6 cellular contexts compared by ENCODE assay signal in genomic region chr12:113161415-113162016, GRCh38. TPM values are rescaled to one million over a fixed set of nuclear protein-coding genes. Genes with fewer than 3 reads are reported as not detected.
A peak's percentile ranks its signal among the peaks of the same experiment; 100 is the strongest.
DNase-seq lines count a peak whose midpoint lies in the region; ATAC-seq and FAIRE-seq lines count a peak whose summit lies in the region.

No MANE protein-coding gene starts in this region.

- no peaks in the 10 kb centered on the region for H3K27me3 Mint-ChIP-seq in naive thymus-derived CD4-positive, alpha-beta T cell

- CTCF ChIA-PET in naive thymus-derived CD4-positive, alpha-beta T cell (lab: Charles Lee) = interaction anchor here (1.2 kb wide), 1 partner anchor 63 kb away, joined by 4 read pairs; no protein-coding TSS in a partner anchor

- no peak for ATAC-seq in naive thymus-derived CD4-positive, alpha-beta T cell

- FAIRE-seq in GM19239 (lab: Jason Lieb, UNC) = no peak

- no peak overlapping the region for H3K4me3 Mint-ChIP-seq in naive thymus-derived CD4-positive, alpha-beta T cell

- peaks cover 5% of the 10 kb centered on the region for H3K4me1 ChIP-seq in iPS-15b (ENCODE audit: control insufficient read depth, insufficient read depth, low read length)
- H3K4me1 ChIP-seq in naive thymus-derived CD4-positive, alpha-beta T cell (ENCODE audit: control insufficient read depth in 2 of 2, insufficient read depth in 2 of 2, low read length in 2 of 2) = no peaks in the 10 kb centered on the region

- POLR2A ChIA-PET in naive thymus-derived CD4-positive, alpha-beta T cell (lab: Charles Lee) = interaction anchor here (0.7 kb wide), 1 partner anchor 67 kb away, joined by 3 read pairs; no protein-coding TSS in a partner anchor

- no peak overlapping the region for H3K27ac ChIP-seq in naive thymus-derived CD4-positive, alpha-beta T cell (ENCODE audit: low read depth, low read length)

- DNase-seq in GM19239 (ENCODE audit: insufficient read length, low spot score) (peak; percentile 52), NCI-H524 treated with DMSO at 0.1 percent for 48 hours (lab: John Stamatoyannopoulos, UW) (peak; percentile 7), DMS79 (lab: John Stamatoyannopoulos, UW) (no peak), H4 (ENCODE audit: low spot score) (no peak)
- DNase-seq in naive thymus-derived CD4-positive, alpha-beta T cell = no peak

- peak overlapping the region in 2 of 9 donors; percentile 8 to 37 for H3K27ac Mint-ChIP-seq in naive thymus-derived CD4-positive, alpha-beta T cell

- no peaks in the 10 kb centered on the region for H3K9me3 Mint-ChIP-seq in naive thymus-derived CD4-positive, alpha-beta T cell

- no peaks in the 10 kb centered on the region for H3K27me3 ChIP-seq in iPS-15b (ENCODE audit: control insufficient read depth, insufficient read depth, low read length)
- H3K27me3 ChIP-seq in naive thymus-derived CD4-positive, alpha-beta T cell (ENCODE audit: control insufficient read depth in 2 of 2, insufficient read depth in 2 of 2, low read length in 2 of 2) = no peaks in the 10 kb centered on the region

- H3K36me3 Mint-ChIP-seq in naive thymus-derived CD4-positive, alpha-beta T cell = peaks cover 0 to 32% (median 11%) of the 10 kb centered on the region in 5 donors

- intact Hi-C loops in naive thymus-derived CD4-positive, alpha-beta T cell (cut with micrococcal nuclease) = no loop called here

- H3K36me3 ChIP-seq in iPS-15b (ENCODE audit: control insufficient read depth, insufficient read depth, low read length) = peaks cover 37% of the 10 kb centered on the region
- peaks cover 6 to 93% (median 7%) of the 10 kb centered on the region in 3 experiments for H3K36me3 ChIP-seq in naive thymus-derived CD4-positive, alpha-beta T cell (ENCODE audit: control insufficient read depth in 2 of 3, insufficient read depth in 3 of 3, low read length in 3 of 3)

- peak overlapping the region; percentile 11 for H3K4me3 ChIP-seq in iPS-15b (ENCODE audit: low read depth, low read length)
- no peak overlapping the region for H3K4me3 ChIP-seq in naive thymus-derived CD4-positive, alpha-beta T cell (ENCODE audit: low read length)

- H3K9ac ChIP-seq in iPS-15b (ENCODE audit: low read depth, low read length) = no peak overlapping the region

- peaks cover 0 to 7% (median 0%) of the 10 kb centered on the region in 7 donors for H3K4me1 Mint-ChIP-seq in naive thymus-derived CD4-positive, alpha-beta T cell

- no peaks in the 10 kb centered on the region for H3K9me3 ChIP-seq in iPS-15b (ENCODE audit: control insufficient read depth, insufficient read depth, low read length)
- H3K9me3 ChIP-seq in naive thymus-derived CD4-positive, alpha-beta T cell (ENCODE audit: control insufficient read depth in 2 of 3, low read length in 3 of 3) = no peaks in the 10 kb centered on the region

RNA-seq across cellular contexts. Expression of gene CFAP73, which starts 12.0 kb away (rescaled TPM):
- total RNA-seq in naive thymus-derived CD4-positive, alpha-beta T cell = under 1 TPM in 3 of 5 experiments, not detected in 2; 0.29 to 0.88 (median 0.48) TPM
- polyA plus RNA-seq in naive thymus-derived CD4-positive, alpha-beta T cell = not detected
- total RNA-seq in H4 (2014; rRNA removed; shearing (Covaris generic)) = not detected in 2 replicates

RNA-seq across cellular contexts. Expression of gene DDX54, which starts 23.8 kb away (rescaled TPM):
- 10 to 100 TPM; 55.8 to 81.1 (median 76.7) TPM for total RNA-seq in naive thymus-derived CD4-positive, alpha-beta T cell
- 10 to 100 TPM; 18.9 to 40.3 TPM for polyA plus RNA-seq in naive thymus-derived CD4-positive, alpha-beta T cell
- total RNA-seq in H4 (2014; rRNA removed; shearing (Covaris generic)) = 24.4 and 45.0 TPM in 2 replicates

RNA-seq across cellular contexts. Expression of gene RITA1, which starts 24.0 kb away (rescaled TPM):
- total RNA-seq in naive thymus-derived CD4-positive, alpha-beta T cell = 10 to 100 TPM in 3 of 5 experiments, 1 to 10 TPM in 2; 6.4 to 20.2 (median 14.1) TPM
- 10 to 100 TPM; 23.2 to 28.9 TPM for polyA plus RNA-seq in naive thymus-derived CD4-positive, alpha-beta T cell
- total RNA-seq in H4 (2014; rRNA removed; shearing (Covaris generic)) = 17.9 and 20.8 TPM in 2 replicates

RNA-seq across cellular contexts. Expression of gene RASAL1, which starts 26.0 kb away (rescaled TPM):
- total RNA-seq in naive thymus-derived CD4-positive, alpha-beta T cell = 1 to 10 TPM in 3 of 5 experiments, under 1 TPM in 2; 0.19 to 1.6 (median 1.1) TPM
- polyA plus RNA-seq in naive thymus-derived CD4-positive, alpha-beta T cell = 1 to 10 TPM; 1.6 to 2.1 TPM
- total RNA-seq in H4 (2014; rRNA removed; shearing (Covaris generic)) = 0.08 TPM in 1 of 2 replicates, not detected in the other

RNA-seq across cellular contexts. Expression of gene TPCN1, which starts 59.7 kb away (rescaled TPM):
- total RNA-seq in naive thymus-derived CD4-positive, alpha-beta T cell = 100 to 1,000 TPM in 3 of 5 experiments, 10 to 100 TPM in 2; 49.5 to 124 (median 107) TPM
- 10 to 100 TPM; 15.3 to 31.2 TPM for polyA plus RNA-seq in naive thymus-derived CD4-positive, alpha-beta T cell
- 5.3 and 5.4 TPM in 2 replicates for total RNA-seq in H4 (2014; rRNA removed; shearing (Covaris generic))

Comparison
In these comparisons a context has a peak if more than half of its experiments do, and no peak if none do; other contexts are left out.
1. DNase-seq: peak in GM19239 (single experiment) and NCI-H524 treated with DMSO at 0.1 percent for 48 hours (single experiment); none in naive thymus-derived CD4-positive, alpha-beta T cell (0 of 9), DMS79 (single experiment) and H4 (single experiment).